In the genomic region with DNA sequence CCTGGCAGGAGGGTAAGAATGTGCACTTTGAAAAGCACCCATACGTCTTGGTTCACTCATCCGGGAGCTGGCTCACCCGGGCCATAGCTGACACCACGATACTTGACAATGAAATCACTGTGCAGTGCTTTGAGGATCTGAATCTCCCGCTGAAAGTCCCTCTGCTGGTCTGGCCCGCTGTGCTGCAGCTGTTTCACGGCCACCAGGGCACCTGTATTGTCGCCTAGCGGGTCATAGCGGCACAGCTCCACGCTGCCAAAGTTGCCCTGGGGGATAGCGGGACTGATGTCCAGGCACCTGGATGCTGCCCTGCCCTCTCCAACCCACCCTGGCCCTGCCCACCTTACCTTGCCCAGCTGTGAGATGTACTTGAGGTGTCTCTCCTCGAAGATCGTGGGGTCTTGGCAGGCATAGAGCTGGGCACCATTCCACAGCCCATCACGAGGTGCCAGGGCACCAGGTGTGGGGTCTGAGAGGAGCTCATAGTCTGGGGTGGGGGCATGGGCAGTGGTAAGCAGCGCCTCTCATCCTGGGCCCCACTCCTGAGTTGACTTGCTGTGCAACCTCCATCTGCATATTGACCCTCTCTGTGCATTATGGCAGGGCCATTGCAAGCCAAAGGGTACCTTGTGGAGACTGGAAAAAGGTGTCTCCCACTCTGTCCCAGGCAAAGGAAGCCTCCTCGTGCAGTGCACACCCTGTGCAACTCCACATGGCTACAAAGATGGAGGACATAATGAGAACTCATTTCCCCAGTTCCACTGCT, we compare ENCODE assay signal across 24 cellular contexts. TPM values are rescaled to one million over a fixed set of nuclear protein-coding genes. Genes with fewer than 3 reads are reported as not detected.
"Had no signal": no experiment of that assay in that cellular context is flagged by ENCODE, and none has a peak within 500 bp of the region (broad histone marks: within the 10 kb centered on the region; RNA-seq: fewer than 3 reads in every experiment).

No MANE protein-coding gene starts in this region.

- H3K4me3 Mint-ChIP-seq: activated CD4-positive, alpha-beta memory T cell treated with anti-CD3 and anti-CD28 coated beads for 36 hours; activated CD4-positive, alpha-beta T cell treated with anti-CD3 and anti-CD28 coated beads, Interleukin-2, amount 10 ng/mL, durations not matched to agents 7 days and 5 days; activated naive CD4-positive, alpha-beta T cell treated with anti-CD3 and anti-CD28 coated beads, Interleukin-2, amount 50 U/mL, for 24 hours; activated naive CD8-positive, alpha-beta T cell treated with anti-CD3 and anti-CD28 coated beads, Interleukin-2, amount 50 U/mL, for 24 hours had no signal

- H3K27ac ChIP-seq: ascending aorta, body of pancreas, SK-N-MC, VCaP had no signal

- H3K4me3 ChIP-seq: ascending aorta, body of pancreas, SK-N-MC had no signal

- H3K27me3 ChIP-seq: ascending aorta had no signal

- H3K9me3 Mint-ChIP-seq: activated naive CD4-positive, alpha-beta T cell treated with anti-CD3 and anti-CD28 coated beads, Interleukin-2, amount 50 U/mL, for 24 hours had no signal

- H3K4me1 Mint-ChIP-seq: activated naive CD8-positive, alpha-beta T cell treated with anti-CD3 and anti-CD28 coated beads, Interleukin-2, amount 50 U/mL, for 24 hours had no signal

- DNase-seq: activated CD4-positive, alpha-beta memory T cell treated with anti-CD3 and anti-CD28 coated beads for 36 hours; activated CD4-positive, alpha-beta T cell treated with anti-CD3 and anti-CD28 coated beads, Interleukin-2, amount 10 ng/mL, durations not matched to agents 7 days and 5 days; activated CD4-positive, CD25-positive, alpha-beta regulatory T cell; activated naive CD8-positive, alpha-beta T cell treated with anti-CD3 and anti-CD28 coated beads, Interleukin-2, amount 50 U/mL, for 24 hours; activated T-cell treated with anti-CD3 and anti-CD28 coated beads for 4 hours; amniotic stem cell; body of pancreas; central memory CD4-positive, alpha-beta T cell; Karpas-422; MM.1S; NCI-H1436; NCI-H1694 treated with DMSO at 0.1 percent for 48 hours; NCI-H2029 treated with DMSO at 0.1 percent for 48 hours; NCI-H510A treated with DMSO at 0.1 percent for 48 hours; PC-3; T-helper 1 cell had no signal

- H3K4me1 ChIP-seq: ascending aorta had no signal

- ATAC-seq: activated naive CD8-positive, alpha-beta T cell treated with anti-CD3 and anti-CD28 coated beads, Interleukin-2, amount 50 U/mL, for 24 hours; body of pancreas; PC-3 had no signal

- H3K36me3 ChIP-seq: ascending aorta had no signal

- H3K27ac Mint-ChIP-seq: activated CD4-positive, alpha-beta memory T cell treated with anti-CD3 and anti-CD28 coated beads for 36 hours; activated CD4-positive, alpha-beta T cell treated with anti-CD3 and anti-CD28 coated beads, Interleukin-2, amount 10 ng/mL, durations not matched to agents 7 days and 5 days; activated naive CD8-positive, alpha-beta T cell treated with anti-CD3 and anti-CD28 coated beads, Interleukin-2, amount 50 U/mL, for 24 hours had no signal

- H3K27me3 Mint-ChIP-seq: activated CD4-positive, alpha-beta memory T cell treated with anti-CD3 and anti-CD28 coated beads for 36 hours; activated CD4-positive, alpha-beta T cell treated with anti-CD3 and anti-CD28 coated beads, Interleukin-2, amount 10 ng/mL, durations not matched to agents 7 days and 5 days; activated naive CD4-positive, alpha-beta T cell treated with anti-CD3 and anti-CD28 coated beads, Interleukin-2, amount 50 U/mL, for 24 hours; activated naive CD8-positive, alpha-beta T cell treated with anti-CD3 and anti-CD28 coated beads, Interleukin-2, amount 50 U/mL, for 24 hours had no signal

- H3K9me3 ChIP-seq: ascending aorta, body of pancreas had no signal

RNA-seq across cellular contexts. Expression of a gene that starts 11.3 kb away (rescaled TPM):
- total RNA-seq: ascending aorta, body of pancreas, bronchial epithelial cell, chondrocyte, PC-3 had no signal

RNA-seq across cellular contexts. Expression of a gene that starts 37.7 kb away (rescaled TPM):
- total RNA-seq: activated CD8-positive, alpha-beta memory T cell treated with anti-CD3 and anti-CD28 coated beads for 36 hours; chondrocyte; T-helper 2 cell treated with Interferon-gamma antibody and Interleukin-4, amounts not matched to agents 100 ng/mL and 5 ng/mL, for 36 hours had no signal

RNA-seq across cellular contexts. Expression of a gene that starts 39.1 kb away (rescaled TPM):
- total RNA-seq: ascending aorta, body of pancreas, chondrocyte, PC-3 had no signal
